In the genomic region with DNA sequence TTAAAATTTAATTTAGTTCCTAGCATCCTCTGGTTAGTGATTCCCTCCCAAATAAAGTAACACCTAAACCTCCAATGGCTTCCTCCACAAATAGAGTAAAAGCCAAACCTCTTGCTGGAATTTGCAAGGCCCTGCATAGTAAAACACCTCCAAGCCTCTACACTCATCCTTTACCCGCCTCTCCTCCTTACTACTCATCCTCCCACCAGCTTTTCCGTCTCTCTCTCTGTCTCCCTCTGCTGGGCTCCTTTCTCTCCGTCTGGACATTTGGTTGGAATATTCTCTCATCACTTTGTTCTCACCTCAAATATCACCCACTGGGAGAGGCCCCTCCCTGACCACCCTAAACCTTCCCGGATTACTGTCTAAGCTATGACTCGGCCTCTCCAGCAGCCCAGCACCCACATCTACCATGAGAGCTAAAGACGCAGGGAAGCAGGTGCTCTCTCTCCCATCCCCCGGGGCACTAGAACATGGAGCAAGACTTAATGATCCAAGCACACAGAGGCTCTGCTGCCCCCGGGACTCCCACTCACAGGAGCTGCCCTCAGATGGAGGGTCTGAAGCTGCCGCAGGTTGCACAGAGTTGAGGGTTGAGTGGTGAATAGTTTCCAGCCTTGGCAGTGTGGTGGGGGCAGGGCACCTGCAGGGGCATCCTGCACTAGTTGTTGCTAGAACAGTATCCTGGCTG, we compare ENCODE assay signal across 9 cellular contexts.
DNase-seq lines count a peak whose midpoint lies in the region; ATAC-seq, FAIRE-seq and TF ChIP-seq lines count a peak whose summit lies in the region.
"Had no signal": no experiment of that assay in that cellular context is flagged by ENCODE, and none has a peak within 500 bp of the region (broad histone marks: within the 10 kb centered on the region; RNA-seq: fewer than 3 reads in every experiment).

No MANE protein-coding gene starts in this region.

- H3K4me3 ChIP-seq in H7 (ENCODE audit: insufficient read depth, low read depth, low read length), result no peak overlapping the region
- H3K4me3 ChIP-seq in fibroblast of villous mesenchyme (ENCODE audit: low read depth, low read length), result no peak overlapping the region
- no peak overlapping the region for H3K4me3 ChIP-seq in pancreas
- H3K4me3 ChIP-seq: SK-N-MC had no signal

- ATAC-seq in HG02938 (IDR thresholded peaks at IDR 0.05; ENCODE audit: unreplicated experiment) (no peak), pancreas (no peak), HG03159 (IDR thresholded peaks at IDR 0.05; ENCODE audit: unreplicated experiment) (no peak)

- intact Hi-C loops in pancreas (cut with DNase I), result no loop called here

- H3K36me3 ChIP-seq in H7 (replicated peaks; ENCODE audit: control insufficient read depth, insufficient read depth, low read length) (no peaks in the 10 kb centered on the region), pancreas (no peaks in the 10 kb centered on the region)

- no peaks in the 10 kb centered on the region for H3K9me3 ChIP-seq in pancreas

- FAIRE-seq in pancreas (lab: Jason Lieb, UNC), result no peak

- in situ Hi-C loops in ACHN (cut with HindIII; ENCODE audit: low pct_ligation_motif_present, low pct_unique_long_range_greater_than_20kb, low sequenced_read_pairs), result no loop called here

- H3K4me1 ChIP-seq in pancreas, result no peaks in the 10 kb centered on the region

- 43 to 54% methylated on average over 9 of the region's 9 CpGs for WGBS in pancreas, 2 donors

- no peak overlapping the region for H3K27ac ChIP-seq in pancreas
- H3K27ac ChIP-seq: SK-N-MC had no signal

- TF ChIP-seq CTCF in fibroblast of villous mesenchyme (IDR thresholded peaks at IDR 0.05; ENCODE audit: insufficient read depth, low read depth, low read length), result peak; percentile 75
- TF ChIP-seq CTCF in pancreas (IDR thresholded peaks at IDR 0.05), result no peak

- H3K27me3 ChIP-seq in H7 (ENCODE audit: control insufficient read depth, insufficient read depth, low read length), result no peaks in the 10 kb centered on the region
- H3K27me3 ChIP-seq in pancreas, result no peaks in the 10 kb centered on the region

- peak; percentile 43 for DNase-seq in ACHN
- peak; percentile 57 for DNase-seq in H7
- DNase-seq in RPMI8226, result peak; percentile 29
- DNase-seq in fibroblast of villous mesenchyme (ENCODE audit: low read depth), result peak; percentile 28
- DNase-seq in pancreas, result no peak
- no peak for DNase-seq in NCI-H1436 treated with DMSO at 0.1 percent for 48 hours (lab: John Stamatoyannopoulos, UW)

Comparison
In these comparisons a context has a peak if more than half of its experiments do, and no peak if none do; other contexts are left out.
1. DNase-seq: peak in ACHN (single experiment), H7 (single experiment), RPMI8226 (single experiment) and fibroblast of villous mesenchyme (single experiment); none in pancreas (0 of 6) and NCI-H1436 treated with DMSO at 0.1 percent for 48 hours (single experiment).